Comparison of ENCODE assay signal across 2 cellular contexts in genomic region chr17:19389386-19389785, GRCh38.
TF ChIP-seq lines count a peak whose summit lies in the region.

No MANE protein-coding gene starts in this region.

TF ChIP-seq in SK-N-SH, 30 proteins besides CTCF, POLR2A, EP300 and RAD21:
- TF ChIP-seq IRF3 (IDR thresholded peaks at IDR 0.05; ENCODE audit: low read depth, low read length) (no peak), GATA2 (CRISPR knock-in tag; IDR thresholded peaks at IDR 0.05) (0 out of 2 replicates have a peak, but pooled peaks have one; percentile 3), REST (IDR thresholded peaks at IDR 0.05; ENCODE audit: low read depth, low read length) (0 out of 2 replicates have a peak, but pooled peaks have one; percentile 38)
TF ChIP-seq in SK-N-SH: peak in this region for 2.

TF ChIP-seq in SK-N-SH treated with all-trans-retinoic acid at 6 μM for 48 hours, 23 proteins besides CTCF, POLR2A, EP300 and RAD21:
- TF ChIP-seq PATZ1 (CRISPR knock-in tag; IDR thresholded peaks at IDR 0.05; ENCODE audit: borderline replicate concordance) (no peak), TSHZ2 (CRISPR knock-in tag; IDR thresholded peaks at IDR 0.05) (no peak), CREB5 (CRISPR knock-in tag; IDR thresholded peaks at IDR 0.05; ENCODE audit: low read depth) (no peak)
